Comparison of ENCODE assay signal across 19 cellular contexts in genomic region chr11:33847251-33847650, GRCh38.
DNase-seq lines count a peak whose midpoint lies in the region; ATAC-seq and TF ChIP-seq lines count a peak whose summit lies in the region.
"Had no signal": no experiment of that assay in that cellular context is flagged by ENCODE, and none has a peak within 500 bp of the region (broad histone marks: within the 10 kb centered on the region; RNA-seq: fewer than 3 reads in every experiment).

No MANE protein-coding gene starts in this region.

- ATAC-seq in GM21360 (IDR thresholded peaks at IDR 0.05; ENCODE audit: unreplicated experiment) = no peak

- H3K4me3 ChIP-seq in AG10803 (ENCODE audit: low read length) = no peak overlapping the region
- no peak overlapping the region for H3K4me3 ChIP-seq in SK-N-MC
- no peak overlapping the region for H3K4me3 ChIP-seq in fibroblast of mammary gland (ENCODE audit: control insufficient read depth, low read depth, low read length)
- H3K4me3 ChIP-seq: BLaER1 treated with 17β-estradiol and CSF1 and Interleukin-3, amounts not matched to agents 10 nM and 100 nM had no signal

- no peak overlapping the region for H3K9ac ChIP-seq in SK-N-MC (ENCODE audit: insufficient read length)
- H3K9ac ChIP-seq: BLaER1 treated with 17β-estradiol and CSF1 and Interleukin-3, amounts not matched to agents 10 nM and 100 nM had no signal

- peak; percentile 34 for DNase-seq in AG10803 (ENCODE audit: low read depth)
- no peak for DNase-seq in SK-N-MC (ENCODE audit: low read depth, low spot score)
- DNase-seq in fibroblast of mammary gland (ENCODE audit: low read depth) = peak; percentile 14
- DNase-seq in NCI-H2171 (lab: John Stamatoyannopoulos, UW) = no peak
- no peak for DNase-seq in NCI-H510A (lab: John Stamatoyannopoulos, UW)
- DNase-seq: AML-193; BE2C; Calu3; CD4-positive, alpha-beta T cell; CD8-positive, alpha-beta memory T cell; DMS53; DMS79 treated with DMSO at 0.1 percent for 48 hours; GF-D8; GOT3; H7; HCEC 1CT had no signal

- TF ChIP-seq CTCF in AG10803 (conservative IDR thresholded peaks at IDR 0.05; ENCODE audit: low read length) (no peak), fibroblast of mammary gland (conservative IDR thresholded peaks at IDR 0.05; ENCODE audit: control insufficient read depth, insufficient read depth, low read depth, low read length) (no peak)

- H3K9me3 ChIP-seq in SK-N-MC (ENCODE audit: low read depth, low read length) = no peaks in the 10 kb centered on the region
- H3K9me3 ChIP-seq: BE2C; BLaER1 treated with 17β-estradiol and CSF1 and Interleukin-3, amounts not matched to agents 10 nM and 100 nM had no signal

- no peaks in the 10 kb centered on the region for H3K36me3 ChIP-seq in SK-N-MC (ENCODE audit: insufficient read depth, low read length)
- H3K36me3 ChIP-seq: BE2C had no signal

- peak overlapping the region; percentile 10; the same call in 1 of the 2 replicates for H3K27ac ChIP-seq in SK-N-MC
- H3K27ac ChIP-seq: 22Rv1; BLaER1 treated with 17β-estradiol and CSF1 and Interleukin-3, amounts not matched to agents 10 nM and 100 nM had no signal

Comparison
In these comparisons a context has a peak if more than half of its experiments do, and no peak if none do; other contexts are left out.
1. DNase-seq: peak in AG10803 (single experiment) and fibroblast of mammary gland (single experiment); none in SK-N-MC (single experiment), NCI-H2171 (single experiment) and NCI-H510A (single experiment).